23 cellular contexts compared by ENCODE assay signal in genomic region chr11:81197396-81197795, GRCh38.
"Had no signal": no experiment of that assay in that cellular context is flagged by ENCODE, and none has a peak within 500 bp of the region (broad histone marks: within the 10 kb centered on the region; RNA-seq: fewer than 3 reads in every experiment).

No MANE protein-coding gene starts in this region.

- H3K4me3 Mint-ChIP-seq: memory B cell, mesothelial cell of epicardium, natural killer cell, neural crest cell had no signal

- H3K27ac ChIP-seq: colonic mucosa, gastroesophageal sphincter, left ventricle myocardium inferior, lower lobe of right lung, ovary, right atrium auricular region, sigmoid colon, skin epidermis, stomach, thoracic aorta, transverse colon had no signal

- H3K27me3 Mint-ChIP-seq: memory B cell had no signal

- H3K36me3 Mint-ChIP-seq: memory B cell had no signal

- H3K36me3 ChIP-seq: colonic mucosa, gastroesophageal sphincter, left ventricle myocardium inferior, lower lobe of right lung, ovary, right atrium auricular region, sigmoid colon, stomach, thoracic aorta, transverse colon had no signal

- H3K27ac Mint-ChIP-seq: memory B cell, mesothelial cell of epicardium, natural killer cell had no signal

- H3K4me3 ChIP-seq: colonic mucosa, gastroesophageal sphincter, left ventricle myocardium inferior, lower lobe of right lung, ovary, right atrium auricular region, sigmoid colon, skin epidermis, stomach, thoracic aorta, transverse colon had no signal

- DNase-seq: colonic mucosa; effector CD8-positive, alpha-beta T cell; glutamatergic neuron; kidney; left cardiac atrium; left ventricle myocardium inferior; lower lobe of right lung; natural killer cell; nucleus accumbens; ovary; sigmoid colon; stimulated activated CD4-positive, alpha-beta T cell treated with anti-CD3 and anti-CD28 coated beads, Interleukin-2, amount 100 ng/mL, for 24 hours; stimulated activated naive CD4-positive, alpha-beta T cell; stomach; substantia nigra; transverse colon had no signal

- H3K9me3 ChIP-seq: colonic mucosa, ovary, right atrium auricular region, thoracic aorta, transverse colon had no signal

- H3K27me3 ChIP-seq: colonic mucosa, gastroesophageal sphincter, ovary, right atrium auricular region, sigmoid colon, stomach, transverse colon had no signal

- H3K4me1 Mint-ChIP-seq: memory B cell, natural killer cell, neural crest cell had no signal

- H3K4me1 ChIP-seq: colonic mucosa, gastroesophageal sphincter, left ventricle myocardium inferior, lower lobe of right lung, right atrium auricular region, sigmoid colon had no signal
